ENCODE assay signal across 8 cellular contexts in the genomic region with DNA sequence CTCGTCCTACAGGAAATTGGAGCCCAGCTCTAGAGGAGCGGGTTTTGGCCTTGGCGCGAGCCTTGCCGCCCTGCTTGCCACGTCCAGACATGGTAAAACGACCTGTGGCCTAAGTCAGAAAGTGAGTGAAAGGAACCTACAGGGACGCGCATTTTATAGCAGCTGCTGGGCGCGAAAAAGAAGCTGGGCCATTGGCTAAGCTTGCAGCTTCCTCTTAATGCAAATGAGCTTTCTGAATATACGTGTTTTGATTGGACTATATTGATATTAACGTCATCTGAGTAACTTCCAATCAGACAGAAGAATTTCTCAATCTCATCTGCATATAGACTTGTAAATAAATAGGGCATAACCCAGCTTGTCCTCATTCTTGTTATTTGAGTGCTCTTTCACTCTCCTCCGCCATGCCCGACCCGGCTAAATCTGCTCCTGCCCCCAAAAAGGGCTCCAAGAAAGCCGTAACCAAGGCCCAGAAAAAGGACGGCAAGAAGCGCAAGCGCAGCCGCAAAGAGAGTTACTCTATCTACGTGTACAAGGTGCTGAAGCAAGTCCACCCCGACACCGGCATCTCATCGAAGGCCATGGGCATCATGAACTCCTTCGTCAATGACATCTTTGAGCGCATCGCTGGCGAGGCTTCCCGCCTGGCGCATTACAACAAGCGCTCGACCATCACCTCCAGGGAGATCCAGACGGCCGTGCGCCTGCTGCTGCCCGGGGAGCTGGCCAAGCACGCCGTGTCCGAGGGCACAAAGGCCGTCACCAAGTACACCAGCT. TPM values are rescaled to one million over a fixed set of nuclear protein-coding genes. Genes with fewer than 3 reads are reported as not detected.
A peak's percentile ranks its signal among the peaks of the same experiment; 100 is the strongest.
DNase-seq lines count a peak whose midpoint lies in the region; ATAC-seq and TF ChIP-seq lines count a peak whose summit lies in the region.

No MANE protein-coding gene starts in this region.

- no peak overlapping the region for H3K27ac Mint-ChIP-seq in activated naive CD8-positive, alpha-beta T cell treated with anti-CD3 and anti-CD28 coated beads, Interleukin-2, amount 50 U/mL, for 24 hours

- H3K9me3 ChIP-seq in prostate gland = no peaks in the 10 kb centered on the region

- H3K27me3 Mint-ChIP-seq in activated naive CD8-positive, alpha-beta T cell treated with anti-CD3 and anti-CD28 coated beads, Interleukin-2, amount 50 U/mL, for 24 hours = no peaks in the 10 kb centered on the region

- H3K4me1 ChIP-seq in prostate gland (replicated peaks) (no peaks in the 10 kb centered on the region), urinary bladder (ENCODE audit: insufficient read depth) (no peaks in the 10 kb centered on the region)

- intact Hi-C loops in left cardiac atrium (cut with DNase I) = loop anchor here (10.0 kb wide), 3 partner anchors 78 to 708 kb away; a partner anchor contains a TSS
- intact Hi-C loops in prostate gland (cut with DNase I) = loop anchor here (5.0 to 10.0 kb wide), 2 partner anchors 716 to 1092 kb away; no protein-coding TSS in a partner anchor

- ATAC-seq in HG02642 (IDR thresholded peaks at IDR 0.05; ENCODE audit: poor library complexity, unreplicated experiment) (peak; percentile 55), left cardiac atrium (peak; percentile 47 to 74)
- peak; percentile 67 for ATAC-seq in activated naive CD8-positive, alpha-beta T cell treated with anti-CD3 and anti-CD28 coated beads, Interleukin-2, amount 50 U/mL, for 24 hours

- no peaks in the 10 kb centered on the region for H3K9me3 Mint-ChIP-seq in activated naive CD8-positive, alpha-beta T cell treated with anti-CD3 and anti-CD28 coated beads, Interleukin-2, amount 50 U/mL, for 24 hours

- WGBS in prostate gland = under 1% methylated on average over 34 of the region's 41 CpGs
- under 1% methylated on average over 41 of the region's 41 CpGs for WGBS in urinary bladder

- H3K27ac ChIP-seq in prostate gland (peak overlapping the region; percentile 72 to 80), urinary bladder (ENCODE audit: low read depth) (no peak overlapping the region)

- peak overlapping the region; percentile 46 to 47 for H3K4me3 ChIP-seq in prostate gland
- H3K4me3 ChIP-seq in urinary bladder (ENCODE audit: low read depth, low read length) = peak overlapping the region; percentile 8

- H3K27me3 ChIP-seq in prostate gland (replicated peaks; ENCODE audit: insufficient read depth) = no peaks in the 10 kb centered on the region

- no peaks in the 10 kb centered on the region for H3K36me3 ChIP-seq in prostate gland
- no peaks in the 10 kb centered on the region for H3K36me3 ChIP-seq in urinary bladder (ENCODE audit: insufficient read depth)

- H3K4me1 Mint-ChIP-seq in activated naive CD8-positive, alpha-beta T cell treated with anti-CD3 and anti-CD28 coated beads, Interleukin-2, amount 50 U/mL, for 24 hours = peaks cover 39% of the 10 kb centered on the region

- H3K4me3 Mint-ChIP-seq in activated naive CD8-positive, alpha-beta T cell treated with anti-CD3 and anti-CD28 coated beads, Interleukin-2, amount 50 U/mL, for 24 hours = no peak overlapping the region

- peak in 1 of 4 experiments; percentile 7 for TF ChIP-seq CTCF in prostate gland (IDR thresholded peaks at IDR 0.05)

- TF ChIP-seq POLR2A in GM10847 (IDR thresholded peaks at IDR 0.05; ENCODE audit: extremely low read depth, insufficient read length) (peak; percentile 99), prostate gland (IDR thresholded peaks at IDR 0.05) (peak; percentile 90)

- H3K36me3 Mint-ChIP-seq in activated naive CD8-positive, alpha-beta T cell treated with anti-CD3 and anti-CD28 coated beads, Interleukin-2, amount 50 U/mL, for 24 hours (ENCODE audit: low read depth) = peaks cover 3% of the 10 kb centered on the region

- peak; percentile 99 for DNase-seq in NCI-H1105 treated with DMSO at 0.1 percent for 48 hours (lab: John Stamatoyannopoulos, UW)
- peak; percentile 94 for DNase-seq in SKM-1 (lab: John Stamatoyannopoulos, UW; ENCODE audit: unreplicated experiment)
- peak; percentile 88 for DNase-seq in activated naive CD8-positive, alpha-beta T cell treated with anti-CD3 and anti-CD28 coated beads, Interleukin-2, amount 50 U/mL, for 24 hours
- peak; percentile 74 for DNase-seq in left cardiac atrium
- peak; percentile 89 for DNase-seq in prostate gland (ENCODE audit: low spot score)

RNA-seq across cellular contexts. Expression of a gene that starts 18.9 kb away (rescaled TPM):
- total RNA-seq in left cardiac atrium = not detected
- not detected for total RNA-seq in prostate gland
- total RNA-seq in urinary bladder = not detected
- not detected for polyA plus RNA-seq in urinary bladder
